26 cellular contexts compared by ENCODE assay signal in the genomic region with DNA sequence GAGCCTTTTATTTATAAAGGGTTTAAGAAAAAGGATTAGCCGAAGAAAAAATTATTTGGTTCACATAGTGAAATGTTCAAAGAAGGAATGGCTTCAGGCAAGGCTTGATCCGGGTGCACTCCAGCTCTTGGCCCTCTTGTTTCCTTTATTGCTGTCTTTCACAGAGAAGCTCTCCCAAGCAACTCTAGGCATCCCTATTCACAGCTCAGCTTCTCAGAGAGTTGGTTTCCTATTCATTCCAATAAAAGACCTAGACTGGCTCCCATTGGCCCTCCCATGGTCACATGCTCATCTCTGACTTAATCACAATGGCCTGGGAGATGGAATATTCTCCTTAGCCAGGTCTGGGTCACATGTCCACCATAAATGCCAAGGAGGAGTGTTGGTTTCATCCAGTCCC. TPM values are rescaled to one million over a fixed set of nuclear protein-coding genes. Genes with fewer than 3 reads are reported as not detected.
A peak's percentile ranks its signal among the peaks of the same experiment; 100 is the strongest.
DNase-seq lines count a peak whose midpoint lies in the region; ATAC-seq, FAIRE-seq and TF ChIP-seq lines count a peak whose summit lies in the region.
"Had no signal": no experiment of that assay in that cellular context is flagged by ENCODE, and none has a peak within 500 bp of the region (broad histone marks: within the 10 kb centered on the region; RNA-seq: fewer than 3 reads in every experiment).

No MANE protein-coding gene starts in this region.

- no peak for TF ChIP-seq CTCF in A549 (IDR thresholded peaks at IDR 0.05)
- TF ChIP-seq CTCF in GM23338 (conservative IDR thresholded peaks at IDR 0.05; ENCODE audit: low read depth in 2 of 2): no peak
- no peak for TF ChIP-seq CTCF in endodermal cell (conservative IDR thresholded peaks at IDR 0.05)
- no peak for TF ChIP-seq CTCF in HFFc6 (IDR thresholded peaks at IDR 0.05)
- no peak for TF ChIP-seq CTCF in MM.1S (IDR thresholded peaks at IDR 0.05; ENCODE audit: low read length)

- H3K27ac ChIP-seq in A549 (no peak overlapping the region), GM23338 (ENCODE audit: low read depth) (no peak overlapping the region), endodermal cell (ENCODE audit: low read depth, low read length) (no peak overlapping the region), MM.1S (ENCODE audit: low read length) (no peak overlapping the region)
- H3K27ac ChIP-seq: brain microvascular endothelial cell, heart right ventricle, parathyroid adenoma, right atrium auricular region, SJSA1 had no signal

- no peak overlapping the region for H2AFZ ChIP-seq in GM23338
- no peak overlapping the region for H2AFZ ChIP-seq in MM.1S (ENCODE audit: low read length)
- H2AFZ ChIP-seq: parathyroid adenoma had no signal

- no peaks in the 10 kb centered on the region for H3K27me3 Mint-ChIP-seq in GM23338 (ENCODE audit: insufficient read depth, low read depth, poor library complexity)
- H3K27me3 Mint-ChIP-seq in endodermal cell (ENCODE audit: insufficient read depth): no peaks in the 10 kb centered on the region
- no peaks in the 10 kb centered on the region; the same call in 1 of the 2 replicates for H3K27me3 Mint-ChIP-seq in HFFc6 (ENCODE audit: insufficient read depth)

- H3K9me3 Mint-ChIP-seq in GM23338 (no peaks in the 10 kb centered on the region; the same call in 2 of the 3 replicates), endodermal cell (no peaks in the 10 kb centered on the region), HFFc6 (no peaks in the 10 kb centered on the region)
- H3K9me3 Mint-ChIP-seq: CD14-positive monocyte; neural crest cell; T-helper 1 cell treated with Interleukin-12 subunit alpha and Interleukin-12 subunit beta and Interleukin-4 antibody, amounts not matched to agents 30 μg/mL and 1 μg/mL, for 36 hours had no signal

- CTCF ChIA-PET in A549 (lab: Yijun Ruan, JAX): interaction anchor here (1.8 to 13.8 kb wide), 2 partner anchors 10 to 35 kb away, joined by 5 to 111 read pairs; a partner anchor contains a TSS

- H3K9me3 ChIP-seq in A549 (no peaks in the 10 kb centered on the region), endodermal cell (ENCODE audit: control insufficient read depth, low read length) (no peaks in the 10 kb centered on the region), MM.1S (replicated peaks; ENCODE audit: insufficient read depth, low read length) (no peaks in the 10 kb centered on the region)
- H3K9me3 ChIP-seq: heart right ventricle, right atrium auricular region, SJSA1 had no signal

- ATAC-seq in A549 (peak; percentile 25 to 61; a peak in 3 of 6 replicates), GM23338 (peak; percentile 31)
- ATAC-seq: activated CD8-positive, alpha-beta T cell treated with anti-CD3 and anti-CD28 coated beads, Interleukin-2, amount 10 ng/mL, durations not matched to agents 7 days and 5 days; heart right ventricle had no signal

- POLR2A ChIA-PET in A549 (lab: Yijun Ruan, JAX): interaction anchor here (1.1 kb wide), 1 partner anchor 10 kb away, joined by 3 read pairs; a partner anchor contains a TSS

- H3K9me2 ChIP-seq in GM23338 (ENCODE audit: insufficient read depth) (no peaks in the 10 kb centered on the region), MM.1S (replicated peaks; ENCODE audit: insufficient read depth, low read length) (no peaks in the 10 kb centered on the region)

- H3K36me3 Mint-ChIP-seq in GM23338 (ENCODE audit: low read depth) (no peaks in the 10 kb centered on the region; the same call in 2 of the 3 replicates), endodermal cell (ENCODE audit: low read depth) (no peaks in the 10 kb centered on the region), HFFc6 (ENCODE audit: low read depth) (no peaks in the 10 kb centered on the region)

- H3K27me3 ChIP-seq in GM23338 (ENCODE audit: insufficient read depth) (no peaks in the 10 kb centered on the region), endodermal cell (ENCODE audit: control insufficient read depth, insufficient read depth, low read length, poor library complexity, severe bottlenecking) (no peaks in the 10 kb centered on the region), MM.1S (replicated peaks; ENCODE audit: insufficient read depth, low read length) (no peaks in the 10 kb centered on the region)
- H3K27me3 ChIP-seq: brain microvascular endothelial cell, right atrium auricular region, SJSA1 had no signal

- H3K36me3 ChIP-seq in GM23338 (ENCODE audit: insufficient read depth): no peaks in the 10 kb centered on the region
- no peaks in the 10 kb centered on the region for H3K36me3 ChIP-seq in endodermal cell (ENCODE audit: control insufficient read depth, insufficient read depth, low read length)
- no peaks in the 10 kb centered on the region for H3K36me3 ChIP-seq in MM.1S (replicated peaks; ENCODE audit: insufficient read depth, low read length)
- H3K36me3 ChIP-seq: brain microvascular endothelial cell, right atrium auricular region, SJSA1 had no signal

- DNase-seq in A549 (ENCODE audit: low read depth in 1 of 2, low spot score in 1 of 2) (no peak), GM23338 (ENCODE audit: low spot score) (no peak), SK-MEL-5 (ENCODE audit: low read depth, low spot score) (peak; percentile 47), endodermal cell (peak; percentile 39), HFFc6 (no peak), NCI-H69 (lab: John Stamatoyannopoulos, UW) (no peak), MM.1S (no peak)
- DNase-seq: activated CD4-positive, alpha-beta T cell treated with anti-CD3 and anti-CD28 coated beads for 1 hour; activated CD8-positive, alpha-beta T cell treated with anti-CD3 and anti-CD28 coated beads, Interleukin-2, amount 10 ng/mL, durations not matched to agents 7 days and 5 days; activated effector memory CD4-positive, alpha-beta T cell treated with Interleukin-2 at 50 U/mL for 16 hours; activated T-cell treated with anti-CD3 and anti-CD28 coated beads for 4 hours; amniotic stem cell; brain microvascular endothelial cell; effector CD4-positive, alpha-beta T cell; HCEC 1CT; heart right ventricle; kidney glomerular epithelial cell; NCI-H187 had no signal

- no peak overlapping the region for H3K4me2 ChIP-seq in A549
- no peak overlapping the region for H3K4me2 ChIP-seq in GM23338
- no peak overlapping the region for H3K4me2 ChIP-seq in MM.1S (ENCODE audit: low read depth, low read length)

- TF ChIP-seq RAD21 in A549 (conservative IDR thresholded peaks at IDR 0.05 in 1 of 2, IDR thresholded peaks at IDR 0.05 in 1 of 2): no peak

- no peak for TF ChIP-seq EP300 in A549 (IDR thresholded peaks at IDR 0.05)

- H3F3A ChIP-seq in GM23338 (replicated peaks; ENCODE audit: low read depth): no peaks in the 10 kb centered on the region
- H3F3A ChIP-seq in MM.1S (ENCODE audit: insufficient read depth, low read length): no peaks in the 10 kb centered on the region

- H3K4me3 ChIP-seq in A549 (no peak overlapping the region), GM23338 (no peak overlapping the region), endodermal cell (ENCODE audit: low read length) (no peak overlapping the region), MM.1S (ENCODE audit: low read length) (no peak overlapping the region)
- H3K4me3 ChIP-seq: heart right ventricle, right atrium auricular region, SJSA1 had no signal

- no peak overlapping the region for H3K9ac ChIP-seq in endodermal cell (ENCODE audit: extremely low read depth, low read length, poor library complexity, severe bottlenecking)
- H3K9ac ChIP-seq in MM.1S (ENCODE audit: low read length): no peak overlapping the region
- H3K9ac ChIP-seq: parathyroid adenoma had no signal

- FAIRE-seq in A549 (lab: Jason Lieb, UNC): no peak
- FAIRE-seq: D721Med, HTR-8/SVneo had no signal

- H3K4me1 ChIP-seq in A549 (no peaks in the 10 kb centered on the region), GM23338 (ENCODE audit: insufficient read depth) (no peaks in the 10 kb centered on the region), endodermal cell (ENCODE audit: control insufficient read depth, insufficient read depth, low read length) (no peaks in the 10 kb centered on the region), MM.1S (ENCODE audit: low read length) (no peaks in the 10 kb centered on the region)
- H3K4me1 ChIP-seq: heart right ventricle, parathyroid adenoma, right atrium auricular region, SJSA1 had no signal

- no peak for TF ChIP-seq POLR2A in A549 (IDR thresholded peaks at IDR 0.05; ENCODE audit: low read length)

- H4K20me1 ChIP-seq in GM23338 (replicated peaks; ENCODE audit: insufficient read depth) (no peaks in the 10 kb centered on the region), MM.1S (ENCODE audit: insufficient read depth, low read length) (no peaks in the 10 kb centered on the region)

- H3K79me2 ChIP-seq in GM23338 (replicated peaks; ENCODE audit: insufficient read depth) (no peaks in the 10 kb centered on the region), MM.1S (ENCODE audit: low read length) (no peaks in the 10 kb centered on the region)
- H3K79me2 ChIP-seq: parathyroid adenoma had no signal

- H3K27ac Mint-ChIP-seq in GM23338: no peak overlapping the region
- H3K27ac Mint-ChIP-seq in endodermal cell: no peak overlapping the region
- no peak overlapping the region; the same call in 1 of the 2 replicates for H3K27ac Mint-ChIP-seq in HFFc6
- H3K27ac Mint-ChIP-seq: activated CD8-positive, alpha-beta T cell treated with anti-CD3 and anti-CD28 coated beads, Interleukin-2, amount 10 ng/mL, durations not matched to agents 7 days and 5 days; CD14-positive monocyte; T-helper 1 cell treated with Interleukin-12 subunit alpha and Interleukin-12 subunit beta and Interleukin-4 antibody, amounts not matched to agents 30 μg/mL and 1 μg/mL, for 36 hours had no signal

- in situ Hi-C loops in SK-MEL-5 (cut with HindIII; ENCODE audit: low pct_unique_long_range_greater_than_20kb, low sequenced_read_pairs): no loop called here

- WGBS in A549 (ENCODE audit: missing lambda C conversion rate): 90% methylated on average over 2 of the region's 2 CpGs
- WGBS in endodermal cell (ENCODE audit: insufficient coverage in 1 of 2, insufficient read length in 1 of 2), 2 experiments: 92 to 96% methylated on average over 2 of the region's 2 CpGs

- H3K4me3 Mint-ChIP-seq in GM23338 (no peak overlapping the region), endodermal cell (no peak overlapping the region), HFFc6 (no peak overlapping the region)
- H3K4me3 Mint-ChIP-seq: activated CD8-positive, alpha-beta T cell treated with anti-CD3 and anti-CD28 coated beads, Interleukin-2, amount 10 ng/mL, durations not matched to agents 7 days and 5 days; CD14-positive monocyte; neural crest cell; T-helper 1 cell treated with Interleukin-12 subunit alpha and Interleukin-12 subunit beta and Interleukin-4 antibody, amounts not matched to agents 30 μg/mL and 1 μg/mL, for 36 hours had no signal

- H3K4me1 Mint-ChIP-seq in GM23338 (no peaks in the 10 kb centered on the region; the same call in 2 of the 3 replicates), endodermal cell (no peaks in the 10 kb centered on the region), HFFc6 (ENCODE audit: low read depth) (peaks cover under 1% of the 10 kb centered on the region; the same call in 1 of the 2 replicates)

RNA-seq across cellular contexts. Expression of a gene that starts 9.4 kb away (rescaled TPM):
- polyA plus RNA-seq in A549 (2011; rRNA removed) (31.8 and 34.7 TPM in 2 replicates), A549 (2017; fragmentation: RNase III; extraction: RNeasy Plus Mini Kit Qiagen cat#74134 plus additional on column Dnase treatment) (28.5 to 45.2 TPM (median 39.3 TPM) in 3 replicates), GM23338 (2016; fragmentation: Nextera tagmentation; extraction: Ambion mirVana) (40.3 and 43.4 TPM in 2 replicates)
- 42.7 and 58.2 TPM in 2 replicates for polyA plus RNA-seq in A549 (2012; cell fraction: cytosol; rRNA removed)
- 140 and 196 TPM in 2 replicates for polyA plus RNA-seq in A549 (2012; cell fraction: nucleus; rRNA removed)
- 46.7 and 47.0 TPM in 2 replicates for polyA minus RNA-seq in A549 (2011; rRNA and poly(A)+ RNA removed)
- 145 and 150 TPM in 2 replicates for total RNA-seq in GM23338 (2014; rRNA removed; shearing (Covaris generic))
- 15.2 and 16.6 TPM in 2 replicates for total RNA-seq in SK-MEL-5 (2014; rRNA removed; shearing (Covaris generic))
- polyA plus RNA-seq in SK-MEL-5 (2015; cell fraction: cytosol; rRNA removed): 25.7 and 28.6 TPM in 2 replicates
- 20.6 and 37.5 TPM in 2 replicates for polyA plus RNA-seq in SK-MEL-5 (2015; cell fraction: nucleus; rRNA removed)
- total RNA-seq in endodermal cell: 100 to 1,000 TPM; 123 to 131 TPM
- 26.6 TPM for polyA plus RNA-seq in endodermal cell (2013, experiment 1 of 2)
- 22.8 TPM for polyA plus RNA-seq in endodermal cell (2013, experiment 2 of 2)
- total RNA-seq in HFFc6 (2021; fragmentation: NEBNext Ultra II Directional; extraction: Animal tissue kit (Norgen Biotek cat#: 25700)): under 1 TPM in 5 of 6 experiments, not detected in 1; 0.14 to 0.53 (median 0.33) TPM
- polyA plus RNA-seq: CD14-positive monocyte had no signal

RNA-seq across cellular contexts. Expression of a gene that starts 54.8 kb away (rescaled TPM):
- polyA plus RNA-seq in A549 (2011; rRNA removed) (14.1 and 14.9 TPM in 2 replicates), A549 (2017; fragmentation: RNase III; extraction: RNeasy Plus Mini Kit Qiagen cat#74134 plus additional on column Dnase treatment) (12.1 to 13.5 TPM (median 12.5 TPM) in 3 replicates), GM23338 (2016; fragmentation: Nextera tagmentation; extraction: Ambion mirVana) (6.8 and 11.0 TPM in 2 replicates)
- polyA plus RNA-seq in A549 (2012; cell fraction: cytosol; rRNA removed): 13.5 and 16.0 TPM in 2 replicates
- polyA plus RNA-seq in A549 (2012; cell fraction: nucleus; rRNA removed): 16.3 and 19.4 TPM in 2 replicates
- polyA minus RNA-seq in A549 (2011; rRNA and poly(A)+ RNA removed): 21.9 and 22.1 TPM in 2 replicates
- 21.6 and 27.2 TPM in 2 replicates for total RNA-seq in GM23338 (2014; rRNA removed; shearing (Covaris generic))
- 9.0 and 9.2 TPM in 2 replicates for total RNA-seq in SK-MEL-5 (2014; rRNA removed; shearing (Covaris generic))
- polyA plus RNA-seq in SK-MEL-5 (2015; cell fraction: cytosol; rRNA removed): 7.9 and 9.1 TPM in 2 replicates
- polyA plus RNA-seq in SK-MEL-5 (2015; cell fraction: nucleus; rRNA removed): 11.8 and 15.1 TPM in 2 replicates
- 10 to 100 TPM; 25.4 to 38.6 TPM for total RNA-seq in endodermal cell
- polyA plus RNA-seq in endodermal cell (2013, experiment 1 of 2): 25.8 TPM
- 28.3 TPM for polyA plus RNA-seq in endodermal cell (2013, experiment 2 of 2)
- 10 to 100 TPM; 11.2 to 15.1 (median 12.0) TPM for total RNA-seq in HFFc6 (2021; fragmentation: NEBNext Ultra II Directional; extraction: Animal tissue kit (Norgen Biotek cat#: 25700))

RNA-seq across cellular contexts. Expression of a gene that starts 56.2 kb away (rescaled TPM):
- polyA plus RNA-seq in A549 (2011; rRNA removed) (35.5 and 38.2 TPM in 2 replicates), A549 (2017; fragmentation: RNase III; extraction: RNeasy Plus Mini Kit Qiagen cat#74134 plus additional on column Dnase treatment) (15.2 to 16.7 TPM (median 16.3 TPM) in 3 replicates), GM23338 (2016; fragmentation: Nextera tagmentation; extraction: Ambion mirVana) (82.5 and 96.4 TPM in 2 replicates)
- polyA plus RNA-seq in A549 (2012; cell fraction: cytosol; rRNA removed): 6.2 and 8.1 TPM in 2 replicates
- polyA plus RNA-seq in A549 (2012; cell fraction: nucleus; rRNA removed): 8.4 and 9.5 TPM in 2 replicates
- 56.8 and 59.0 TPM in 2 replicates for polyA minus RNA-seq in A549 (2011; rRNA and poly(A)+ RNA removed)
- 85.9 and 106 TPM in 2 replicates for total RNA-seq in GM23338 (2014; rRNA removed; shearing (Covaris generic))
- 21.9 and 23.5 TPM in 2 replicates for total RNA-seq in SK-MEL-5 (2014; rRNA removed; shearing (Covaris generic))
- 12.6 and 15.0 TPM in 2 replicates for polyA plus RNA-seq in SK-MEL-5 (2015; cell fraction: cytosol; rRNA removed)
- polyA plus RNA-seq in SK-MEL-5 (2015; cell fraction: nucleus; rRNA removed): 12.1 and 17.0 TPM in 2 replicates
- total RNA-seq in endodermal cell: 100 to 1,000 TPM; 150 to 190 TPM
- 36.0 TPM for polyA plus RNA-seq in endodermal cell (2013, experiment 1 of 2)
- polyA plus RNA-seq in endodermal cell (2013, experiment 2 of 2): 38.8 TPM
- total RNA-seq in HFFc6 (2021; fragmentation: NEBNext Ultra II Directional; extraction: Animal tissue kit (Norgen Biotek cat#: 25700)): 10 to 100 TPM; 42.6 to 56.4 (median 48.4) TPM

Comparison
In these comparisons a context has a peak if more than half of its experiments do, and no peak if none do; other contexts are left out.
1. DNase-seq: peak in SK-MEL-5 (single experiment) and endodermal cell (single experiment); none in A549 (0 of 2), GM23338 (single experiment), HFFc6 (single experiment), NCI-H69 (single experiment) and MM.1S (single experiment).
2. RNA of a gene that starts 9.4 kb away (total RNA-seq): 145 to 150 TPM in GM23338, 123 to 131 TPM in endodermal cell and 15.2 to 16.6 TPM in SK-MEL-5; 0.14 to 0.53 TPM in HFFc6; every median in the first group is over 10 times any median in the second.